Comparison of ENCODE assay signal across 1 cellular context in the genomic region with DNA sequence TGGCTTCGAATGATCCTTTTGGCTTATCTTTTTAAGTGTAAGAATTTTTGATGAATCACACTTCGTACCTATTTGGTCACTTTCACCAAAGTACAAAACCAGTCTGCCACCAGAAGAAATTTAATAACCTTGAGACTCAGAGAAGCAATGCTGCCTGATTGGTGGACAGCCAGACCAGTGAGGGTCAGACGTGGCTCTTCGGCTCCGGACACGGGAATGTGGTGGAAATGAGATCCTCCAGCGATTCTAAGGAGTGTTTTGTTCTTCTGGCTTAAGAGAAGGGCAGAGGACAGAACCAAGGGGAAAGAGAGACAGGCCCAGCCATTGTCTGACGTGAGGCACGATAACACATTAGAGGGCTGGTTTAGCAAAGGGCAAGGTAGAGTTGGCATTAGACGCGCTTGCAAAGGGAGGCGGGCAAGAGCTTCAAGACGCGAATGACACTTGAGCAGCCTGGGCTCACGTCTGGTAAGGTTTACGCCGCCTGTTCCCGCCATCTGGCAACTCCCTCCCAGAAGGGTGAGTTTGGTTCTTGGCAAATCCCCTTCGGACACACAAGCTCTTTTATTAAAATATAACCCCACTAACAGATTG.
TF ChIP-seq lines count a peak whose summit lies in the region.

No MANE protein-coding gene starts in this region.

TF ChIP-seq in HEK293, 187 proteins besides CTCF, POLR2A, EP300 and RAD21 (continued from another document):
- TF ChIP-seq, protein P1, sequence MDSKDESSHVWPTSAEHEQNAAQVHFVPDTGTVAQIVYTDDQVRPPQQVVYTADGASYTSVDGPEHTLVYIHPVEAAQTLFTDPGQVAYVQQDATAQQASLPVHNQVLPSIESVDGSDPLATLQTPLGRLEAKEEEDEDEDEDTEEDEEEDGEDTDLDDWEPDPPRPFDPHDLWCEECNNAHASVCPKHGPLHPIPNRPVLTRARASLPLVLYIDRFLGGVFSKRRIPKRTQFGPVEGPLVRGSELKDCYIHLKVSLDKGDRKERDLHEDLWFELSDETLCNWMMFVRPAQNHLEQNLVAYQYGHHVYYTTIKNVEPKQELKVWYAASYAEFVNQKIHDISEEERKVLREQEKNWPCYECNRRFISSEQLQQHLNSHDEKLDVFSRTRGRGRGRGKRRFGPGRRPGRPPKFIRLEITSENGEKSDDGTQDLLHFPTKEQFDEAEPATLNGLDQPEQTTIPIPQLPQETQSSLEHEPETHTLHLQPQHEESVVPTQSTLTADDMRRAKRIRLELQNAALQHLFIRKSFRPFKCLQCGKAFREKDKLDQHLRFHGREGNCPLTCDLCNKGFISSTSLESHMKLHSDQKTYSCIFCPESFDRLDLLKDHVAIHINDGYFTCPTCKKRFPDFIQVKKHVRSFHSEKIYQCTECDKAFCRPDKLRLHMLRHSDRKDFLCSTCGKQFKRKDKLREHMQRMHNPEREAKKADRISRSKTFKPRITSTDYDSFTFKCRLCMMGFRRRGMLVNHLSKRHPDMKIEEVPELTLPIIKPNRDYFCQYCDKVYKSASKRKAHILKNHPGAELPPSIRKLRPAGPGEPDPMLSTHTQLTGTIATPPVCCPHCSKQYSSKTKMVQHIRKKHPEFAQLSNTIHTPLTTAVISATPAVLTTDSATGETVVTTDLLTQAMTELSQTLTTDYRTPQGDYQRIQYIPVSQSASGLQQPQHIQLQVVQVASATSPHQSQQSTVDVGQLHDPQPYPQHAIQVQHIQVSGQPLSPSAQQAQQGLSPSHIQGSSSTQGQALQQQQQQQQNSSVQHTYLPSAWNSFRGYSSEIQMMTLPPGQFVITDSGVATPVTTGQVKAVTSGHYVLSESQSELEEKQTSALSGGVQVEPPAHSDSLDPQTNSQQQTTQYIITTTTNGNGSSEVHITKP (tag by site-specific recombination; IDR thresholded peaks at IDR 0.05) = no peak
- TF ChIP-seq ZNF561 (tag by site-specific recombination; IDR thresholded peaks at IDR 0.05; ENCODE audit: borderline replicate concordance) (peak; percentile 46; the same call in 1 of the 2 replicates), KLF7 (tag by site-specific recombination; IDR thresholded peaks at IDR 0.05; ENCODE audit: borderline replicate concordance) (peak; percentile 25; the same call in 1 of the 2 replicates), ZFP37 (tag by site-specific recombination; IDR thresholded peaks at IDR 0.05) (peak; percentile 30; the same call in 1 of the 2 replicates), ZNF777 (tag by site-specific recombination; IDR thresholded peaks at IDR 0.05; ENCODE audit: borderline replicate concordance) (peak; percentile 84; the same call in 1 of the 2 replicates), KLF17 (tag by site-specific recombination; IDR thresholded peaks at IDR 0.05) (peak; percentile 16; the same call in 1 of the 2 replicates), ZNF610 (tag by site-specific recombination; IDR thresholded peaks at IDR 0.05; ENCODE audit: borderline replicate concordance) (0 out of 2 replicates have a peak, but pooled peaks have one; percentile 30), ZNF488 (tag by site-specific recombination; IDR thresholded peaks at IDR 0.05) (no peak), ZXDB (tag by site-specific recombination; IDR thresholded peaks at IDR 0.05) (peak; percentile 51), ZSCAN30 (tag by site-specific recombination; IDR thresholded peaks at IDR 0.05) (no peak), ZNF335 (tag by site-specific recombination; conservative IDR thresholded peaks at IDR 0.05) (peak; percentile 42; the same call in 1 of the 2 replicates), ZNF26 (tag by site-specific recombination; IDR thresholded peaks at IDR 0.05) (no peak), ZNF2 (tag by site-specific recombination; IDR thresholded peaks at IDR 0.05) (peak; percentile 83), ZNF776 (tag by site-specific recombination; IDR thresholded peaks at IDR 0.05; ENCODE audit: borderline replicate concordance) (no peak), SP7 (tag by site-specific recombination; IDR thresholded peaks at IDR 0.05) (peak; percentile 51), ZNF843 (tag by site-specific recombination; IDR thresholded peaks at IDR 0.05) (peak; percentile 46), ZNF473 (tag by site-specific recombination; IDR thresholded peaks at IDR 0.05) (no peak), WT1 (tag by site-specific recombination; IDR thresholded peaks at IDR 0.05) (peak; percentile 54), ZNF501 (tag by site-specific recombination; IDR thresholded peaks at IDR 0.05) (peak; percentile 66; the same call in 1 of the 2 replicates), ZNF600 (tag by site-specific recombination; IDR thresholded peaks at IDR 0.05) (peak; percentile 81)
- TF ChIP-seq, protein P2, sequence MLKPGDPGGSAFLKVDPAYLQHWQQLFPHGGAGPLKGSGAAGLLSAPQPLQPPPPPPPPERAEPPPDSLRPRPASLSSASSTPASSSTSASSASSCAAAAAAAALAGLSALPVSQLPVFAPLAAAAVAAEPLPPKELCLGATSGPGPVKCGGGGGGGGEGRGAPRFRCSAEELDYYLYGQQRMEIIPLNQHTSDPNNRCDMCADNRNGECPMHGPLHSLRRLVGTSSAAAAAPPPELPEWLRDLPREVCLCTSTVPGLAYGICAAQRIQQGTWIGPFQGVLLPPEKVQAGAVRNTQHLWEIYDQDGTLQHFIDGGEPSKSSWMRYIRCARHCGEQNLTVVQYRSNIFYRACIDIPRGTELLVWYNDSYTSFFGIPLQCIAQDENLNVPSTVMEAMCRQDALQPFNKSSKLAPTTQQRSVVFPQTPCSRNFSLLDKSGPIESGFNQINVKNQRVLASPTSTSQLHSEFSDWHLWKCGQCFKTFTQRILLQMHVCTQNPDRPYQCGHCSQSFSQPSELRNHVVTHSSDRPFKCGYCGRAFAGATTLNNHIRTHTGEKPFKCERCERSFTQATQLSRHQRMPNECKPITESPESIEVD (tag by site-specific recombination; IDR thresholded peaks at IDR 0.05) = no peak
- TF ChIP-seq, protein P3, sequence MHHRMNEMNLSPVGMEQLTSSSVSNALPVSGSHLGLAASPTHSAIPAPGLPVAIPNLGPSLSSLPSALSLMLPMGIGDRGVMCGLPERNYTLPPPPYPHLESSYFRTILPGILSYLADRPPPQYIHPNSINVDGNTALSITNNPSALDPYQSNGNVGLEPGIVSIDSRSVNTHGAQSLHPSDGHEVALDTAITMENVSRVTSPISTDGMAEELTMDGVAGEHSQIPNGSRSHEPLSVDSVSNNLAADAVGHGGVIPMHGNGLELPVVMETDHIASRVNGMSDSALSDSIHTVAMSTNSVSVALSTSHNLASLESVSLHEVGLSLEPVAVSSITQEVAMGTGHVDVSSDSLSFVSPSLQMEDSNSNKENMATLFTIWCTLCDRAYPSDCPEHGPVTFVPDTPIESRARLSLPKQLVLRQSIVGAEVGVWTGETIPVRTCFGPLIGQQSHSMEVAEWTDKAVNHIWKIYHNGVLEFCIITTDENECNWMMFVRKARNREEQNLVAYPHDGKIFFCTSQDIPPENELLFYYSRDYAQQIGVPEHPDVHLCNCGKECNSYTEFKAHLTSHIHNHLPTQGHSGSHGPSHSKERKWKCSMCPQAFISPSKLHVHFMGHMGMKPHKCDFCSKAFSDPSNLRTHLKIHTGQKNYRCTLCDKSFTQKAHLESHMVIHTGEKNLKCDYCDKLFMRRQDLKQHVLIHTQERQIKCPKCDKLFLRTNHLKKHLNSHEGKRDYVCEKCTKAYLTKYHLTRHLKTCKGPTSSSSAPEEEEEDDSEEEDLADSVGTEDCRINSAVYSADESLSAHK (tag by site-specific recombination; IDR thresholded peaks at IDR 0.05) = peak; percentile 31; the same call in 1 of the 2 replicates
- TF ChIP-seq, protein P4, sequence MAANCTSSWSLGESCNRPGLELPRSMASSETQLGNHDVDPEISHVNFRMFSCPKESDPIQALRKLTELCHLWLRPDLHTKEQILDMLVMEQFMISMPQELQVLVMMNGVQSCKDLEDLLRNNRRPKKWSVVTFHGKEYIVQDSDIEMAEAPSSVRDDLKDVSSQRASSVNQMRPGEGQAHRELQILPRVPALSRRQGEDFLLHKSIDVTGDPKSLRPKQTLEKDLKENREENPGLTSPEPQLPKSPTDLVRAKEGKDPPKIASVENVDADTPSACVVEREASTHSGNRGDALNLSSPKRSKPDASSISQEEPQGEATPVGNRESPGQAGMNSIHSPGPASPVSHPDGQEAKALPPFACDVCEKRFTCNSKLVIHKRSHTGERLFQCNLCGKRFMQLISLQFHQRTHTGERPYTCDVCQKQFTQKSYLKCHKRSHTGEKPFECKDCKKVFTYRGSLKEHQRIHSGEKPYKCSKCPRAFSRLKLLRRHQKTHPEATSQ (tag by site-specific recombination; IDR thresholded peaks at IDR 0.05) = peak; percentile 58; the same call in 1 of the 2 replicates
- TF ChIP-seq, protein P5, sequence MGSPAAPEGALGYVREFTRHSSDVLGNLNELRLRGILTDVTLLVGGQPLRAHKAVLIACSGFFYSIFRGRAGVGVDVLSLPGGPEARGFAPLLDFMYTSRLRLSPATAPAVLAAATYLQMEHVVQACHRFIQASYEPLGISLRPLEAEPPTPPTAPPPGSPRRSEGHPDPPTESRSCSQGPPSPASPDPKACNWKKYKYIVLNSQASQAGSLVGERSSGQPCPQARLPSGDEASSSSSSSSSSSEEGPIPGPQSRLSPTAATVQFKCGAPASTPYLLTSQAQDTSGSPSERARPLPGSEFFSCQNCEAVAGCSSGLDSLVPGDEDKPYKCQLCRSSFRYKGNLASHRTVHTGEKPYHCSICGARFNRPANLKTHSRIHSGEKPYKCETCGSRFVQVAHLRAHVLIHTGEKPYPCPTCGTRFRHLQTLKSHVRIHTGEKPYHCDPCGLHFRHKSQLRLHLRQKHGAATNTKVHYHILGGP (tag by site-specific recombination; IDR thresholded peaks at IDR 0.05) = no peak
- TF ChIP-seq, protein P6, sequence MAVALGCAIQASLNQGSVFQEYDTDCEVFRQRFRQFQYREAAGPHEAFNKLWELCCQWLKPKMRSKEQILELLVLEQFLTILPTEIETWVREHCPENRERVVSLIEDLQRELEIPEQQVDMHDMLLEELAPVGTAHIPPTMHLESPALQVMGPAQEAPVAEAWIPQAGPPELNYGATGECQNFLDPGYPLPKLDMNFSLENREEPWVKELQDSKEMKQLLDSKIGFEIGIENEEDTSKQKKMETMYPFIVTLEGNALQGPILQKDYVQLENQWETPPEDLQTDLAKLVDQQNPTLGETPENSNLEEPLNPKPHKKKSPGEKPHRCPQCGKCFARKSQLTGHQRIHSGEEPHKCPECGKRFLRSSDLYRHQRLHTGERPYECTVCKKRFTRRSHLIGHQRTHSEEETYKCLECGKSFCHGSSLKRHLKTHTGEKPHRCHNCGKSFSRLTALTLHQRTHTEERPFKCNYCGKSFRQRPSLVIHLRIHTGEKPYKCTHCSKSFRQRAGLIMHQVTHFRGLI (tag by site-specific recombination; IDR thresholded peaks at IDR 0.05) = 0 out of 2 replicates have a peak, but pooled peaks have one; percentile 5
- TF ChIP-seq, protein P7, sequence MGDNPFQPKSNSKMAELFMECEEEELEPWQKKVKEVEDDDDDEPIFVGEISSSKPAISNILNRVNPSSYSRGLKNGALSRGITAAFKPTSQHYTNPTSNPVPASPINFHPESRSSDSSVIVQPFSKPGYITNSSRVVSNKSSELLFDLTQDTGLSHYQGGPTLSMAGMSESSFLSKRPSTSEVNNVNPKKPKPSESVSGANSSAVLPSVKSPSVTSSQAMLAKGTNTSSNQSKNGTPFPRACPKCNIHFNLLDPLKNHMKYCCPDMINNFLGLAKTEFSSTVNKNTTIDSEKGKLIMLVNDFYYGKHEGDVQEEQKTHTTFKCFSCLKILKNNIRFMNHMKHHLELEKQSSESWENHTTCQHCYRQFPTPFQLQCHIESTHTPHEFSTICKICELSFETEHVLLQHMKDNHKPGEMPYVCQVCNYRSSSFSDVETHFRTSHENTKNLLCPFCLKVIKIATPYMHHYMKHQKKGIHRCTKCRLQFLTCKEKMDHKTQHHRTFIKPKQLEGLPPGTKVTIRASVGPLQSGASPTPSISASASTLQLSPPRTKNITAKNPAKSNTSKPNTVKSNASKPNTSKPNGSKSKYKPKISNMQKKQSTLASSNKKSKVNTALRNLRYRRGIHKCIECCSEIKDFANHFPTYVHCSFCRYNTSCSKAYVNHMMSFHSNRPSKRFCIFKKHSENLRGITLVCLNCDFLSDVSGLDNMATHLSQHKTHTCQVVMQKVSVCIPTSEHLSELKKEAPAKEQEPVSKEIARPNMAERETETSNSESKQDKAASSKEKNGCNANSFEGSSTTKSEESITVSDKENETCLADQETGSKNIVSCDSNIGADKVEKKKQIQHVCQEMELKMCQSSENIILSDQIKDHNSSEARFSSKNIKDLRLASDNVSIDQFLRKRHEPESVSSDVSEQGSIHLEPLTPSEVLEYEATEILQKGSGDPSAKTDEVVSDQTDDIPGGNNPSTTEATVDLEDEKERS (tag by site-specific recombination; IDR thresholded peaks at IDR 0.05) = 0 out of 2 replicates have a peak, but pooled peaks have one; percentile 21
